Comparison of ENCODE assay signal across 13 cellular contexts in the genomic region with DNA sequence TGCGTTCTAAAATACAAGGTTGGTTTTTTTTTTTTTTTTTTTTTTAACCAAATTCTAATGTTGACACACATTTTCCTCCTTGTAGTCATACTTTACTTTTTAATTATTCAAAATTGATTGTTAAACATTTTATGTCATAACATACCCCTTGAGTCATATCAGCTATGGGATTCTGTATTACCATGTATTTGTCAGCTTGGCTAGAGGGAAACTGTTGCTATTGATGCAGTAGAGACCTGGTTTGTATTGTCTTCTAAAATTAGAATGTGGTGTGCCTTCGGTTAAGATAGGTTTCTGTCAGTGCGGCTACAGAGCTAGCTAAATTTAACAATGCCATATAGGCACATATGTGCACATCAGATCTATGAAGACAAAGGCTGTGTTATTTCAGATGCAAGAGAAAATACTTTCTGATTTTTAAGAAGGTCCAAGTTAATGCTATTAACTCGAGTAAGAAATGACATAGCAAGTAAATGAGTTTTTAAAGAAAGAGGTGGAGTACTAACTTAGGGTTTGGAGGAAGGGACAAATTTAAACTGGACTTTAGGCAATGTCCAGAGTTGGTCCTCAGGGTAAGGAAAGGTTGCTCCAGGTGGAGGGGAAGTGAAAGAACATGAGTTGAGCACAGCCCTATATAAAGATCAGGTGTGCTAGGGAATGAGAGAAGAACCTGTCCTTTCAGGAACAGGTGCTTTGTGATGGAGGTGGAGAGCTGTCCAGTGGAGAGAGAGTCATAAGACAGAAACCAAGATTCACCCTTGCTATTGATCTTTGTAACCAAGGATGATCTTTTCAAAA.
DNase-seq lines count a peak whose midpoint lies in the region; ATAC-seq, FAIRE-seq and TF ChIP-seq lines count a peak whose summit lies in the region.
"Had no signal": no experiment of that assay in that cellular context is flagged by ENCODE, and none has a peak within 500 bp of the region (broad histone marks: within the 10 kb centered on the region; RNA-seq: fewer than 3 reads in every experiment).

No MANE protein-coding gene starts in this region.

- H3K36me3 ChIP-seq in gastroesophageal sphincter = peaks cover 0 to 17% of the 10 kb centered on the region in 2 donors

- H3K9me3 ChIP-seq in gastroesophageal sphincter = no peaks in the 10 kb centered on the region

- H3K4me1 ChIP-seq in gastroesophageal sphincter = peaks cover 0 to 10% (median 0%) of the 10 kb centered on the region in 3 donors

- peak; percentile 73 for ATAC-seq in GM18867 (IDR thresholded peaks at IDR 0.05; ENCODE audit: unreplicated experiment)
- ATAC-seq in GM21423 (IDR thresholded peaks at IDR 0.05; ENCODE audit: unreplicated experiment) = peak; percentile 80
- ATAC-seq in HG03064 (IDR thresholded peaks at IDR 0.05; ENCODE audit: low read depth, unreplicated experiment) = peak; percentile 72
- ATAC-seq in gastroesophageal sphincter = no peak
- ATAC-seq: effector memory CD8-positive, alpha-beta T cell; HCT116; natural killer cell had no signal

- TF ChIP-seq CTCF in gastroesophageal sphincter (IDR thresholded peaks at IDR 0.05) = no peak

- WGBS in gastroesophageal sphincter (ENCODE audit: low coverage in 1 of 2), 2 donors = 65 to 80% methylated on average over 4 of the region's 4 CpGs

- TF ChIP-seq POLR2A in gastroesophageal sphincter (IDR thresholded peaks at IDR 0.05) = no peak

- no peak for FAIRE-seq in frontal cortex (lab: Jason Lieb, UNC)

- no peak for TF ChIP-seq EP300 in gastroesophageal sphincter (IDR thresholded peaks at IDR 0.05)

- peak overlapping the region; percentile 14 for H3K27ac ChIP-seq in angular gyrus (ENCODE audit: low read depth, low read length)
- no peak overlapping the region for H3K27ac ChIP-seq in gastroesophageal sphincter

- H3K27me3 ChIP-seq in gastroesophageal sphincter = no peaks in the 10 kb centered on the region

- no peak overlapping the region for H3K4me3 ChIP-seq in gastroesophageal sphincter

- DNase-seq in kidney glomerular epithelial cell (lab: John Stamatoyannopoulos, UW) (no peak), NCI-H526 treated with DMSO at 0.1 percent for 48 hours (lab: John Stamatoyannopoulos, UW) (no peak), frontal cortex (ENCODE audit: low spot score in 2 of 2) (no peak)
- DNase-seq: activated naive CD4-positive, alpha-beta T cell; effector memory CD8-positive, alpha-beta T cell; natural killer cell; NCI-H1092 had no signal
